In the genomic region with DNA sequence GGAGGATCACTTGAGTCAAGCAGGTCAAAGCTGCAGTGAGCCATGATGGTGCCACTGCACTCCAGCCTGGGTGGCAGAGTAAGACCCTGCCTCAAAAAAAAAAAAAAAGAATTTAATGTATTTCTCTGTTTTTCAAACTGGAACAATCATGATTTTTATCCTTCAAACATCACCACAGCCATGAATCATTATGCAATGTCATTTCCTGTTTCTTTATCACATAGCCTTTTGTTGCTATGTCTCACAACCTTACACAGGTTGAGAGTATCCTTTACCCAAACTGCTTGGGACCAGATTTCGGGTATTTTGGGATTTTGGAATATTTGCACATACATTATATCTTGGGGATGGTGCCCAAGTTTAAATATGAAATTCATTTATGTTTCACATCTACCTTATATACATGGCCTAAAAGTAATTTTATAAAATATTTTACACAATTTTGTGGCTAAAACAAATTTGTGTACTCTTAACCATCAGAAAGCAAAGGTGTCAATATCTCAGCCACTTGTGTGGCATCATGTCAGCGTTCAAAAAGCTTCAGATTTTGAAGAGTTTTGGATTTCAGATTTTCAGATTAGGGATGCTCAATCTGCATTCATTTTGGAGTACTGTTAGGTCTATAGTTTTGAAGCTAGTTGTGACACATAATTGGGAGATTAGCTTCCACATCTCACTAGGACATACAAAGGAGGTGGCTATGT, we compare ENCODE assay signal across 1 cellular context.
TF ChIP-seq lines count a peak whose summit lies in the region.

No MANE protein-coding gene starts in this region.

TF ChIP-seq in K562, 482 proteins besides CTCF, POLR2A, EP300 and RAD21 (continued from another document and continues in another):
- TF ChIP-seq, protein P1, sequence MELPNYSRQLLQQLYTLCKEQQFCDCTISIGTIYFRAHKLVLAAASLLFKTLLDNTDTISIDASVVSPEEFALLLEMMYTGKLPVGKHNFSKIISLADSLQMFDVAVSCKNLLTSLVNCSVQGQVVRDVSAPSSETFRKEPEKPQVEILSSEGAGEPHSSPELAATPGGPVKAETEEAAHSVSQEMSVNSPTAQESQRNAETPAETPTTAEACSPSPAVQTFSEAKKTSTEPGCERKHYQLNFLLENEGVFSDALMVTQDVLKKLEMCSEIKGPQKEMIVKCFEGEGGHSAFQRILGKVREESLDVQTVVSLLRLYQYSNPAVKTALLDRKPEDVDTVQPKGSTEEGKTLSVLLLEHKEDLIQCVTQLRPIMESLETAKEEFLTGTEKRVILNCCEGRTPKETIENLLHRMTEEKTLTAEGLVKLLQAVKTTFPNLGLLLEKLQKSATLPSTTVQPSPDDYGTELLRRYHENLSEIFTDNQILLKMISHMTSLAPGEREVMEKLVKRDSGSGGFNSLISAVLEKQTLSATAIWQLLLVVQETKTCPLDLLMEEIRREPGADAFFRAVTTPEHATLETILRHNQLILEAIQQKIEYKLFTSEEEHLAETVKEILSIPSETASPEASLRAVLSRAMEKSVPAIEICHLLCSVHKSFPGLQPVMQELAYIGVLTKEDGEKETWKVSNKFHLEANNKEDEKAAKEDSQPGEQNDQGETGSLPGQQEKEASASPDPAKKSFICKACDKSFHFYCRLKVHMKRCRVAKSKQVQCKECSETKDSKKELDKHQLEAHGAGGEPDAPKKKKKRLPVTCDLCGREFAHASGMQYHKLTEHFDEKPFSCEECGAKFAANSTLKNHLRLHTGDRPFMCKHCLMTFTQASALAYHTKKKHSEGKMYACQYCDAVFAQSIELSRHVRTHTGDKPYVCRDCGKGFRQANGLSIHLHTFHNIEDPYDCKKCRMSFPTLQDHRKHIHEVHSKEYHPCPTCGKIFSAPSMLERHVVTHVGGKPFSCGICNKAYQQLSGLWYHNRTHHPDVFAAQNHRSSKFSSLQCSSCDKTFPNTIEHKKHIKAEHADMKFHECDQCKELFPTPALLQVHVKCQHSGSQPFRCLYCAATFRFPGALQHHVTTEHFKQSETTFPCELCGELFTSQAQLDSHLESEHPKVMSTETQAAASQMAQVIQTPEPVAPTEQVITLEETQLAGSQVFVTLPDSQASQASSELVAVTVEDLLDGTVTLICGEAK (IDR thresholded peaks at IDR 0.05), result no peak
- TF ChIP-seq, protein P1 (CRISPR knock-in tag; IDR thresholded peaks at IDR 0.05), result no peak
- TF ChIP-seq, protein P2, sequence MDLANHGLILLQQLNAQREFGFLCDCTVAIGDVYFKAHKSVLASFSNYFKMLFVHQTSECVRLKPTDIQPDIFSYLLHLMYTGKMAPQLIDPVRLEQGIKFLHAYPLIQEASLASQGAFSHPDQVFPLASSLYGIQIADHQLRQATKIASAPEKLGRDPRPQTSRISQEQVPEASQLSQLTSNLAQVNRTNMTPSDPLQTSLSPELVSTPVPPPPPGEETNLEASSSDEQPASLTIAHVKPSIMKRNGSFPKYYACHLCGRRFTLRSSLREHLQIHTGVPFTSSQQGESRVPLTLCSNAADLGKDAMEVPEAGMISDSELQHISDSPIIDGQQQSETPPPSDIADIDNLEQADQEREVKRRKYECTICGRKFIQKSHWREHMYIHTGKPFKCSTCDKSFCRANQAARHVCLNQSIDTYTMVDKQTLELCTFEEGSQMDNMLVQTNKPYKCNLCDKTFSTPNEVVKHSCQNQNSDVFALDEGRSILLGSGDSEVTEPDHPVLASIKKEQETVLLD (IDR thresholded peaks at IDR 0.05), result no peak
- TF ChIP-seq PRDM10 (IDR thresholded peaks at IDR 0.05; ENCODE audit: partially characterized antibody) (no peak), FUS (optimal IDR thresholded peaks at IDR 0.05; ENCODE audit: low read depth, low read length) (no peak), TGIF2 (CRISPR knock-in tag; IDR thresholded peaks at IDR 0.05) (no peak), GATA2 (CRISPR knock-in tag; IDR thresholded peaks at IDR 0.05) (no peak), JUNB (CRISPR knock-in tag; conservative IDR thresholded peaks at IDR 0.05) (no peak), SFPQ (IDR thresholded peaks at IDR 0.05; ENCODE audit: low read depth, low read length) (no peak), TEAD4 (IDR thresholded peaks at IDR 0.05; ENCODE audit: low read length) (peak; percentile 29; the same call in 1 of the 2 replicates), TEAD4 (CRISPR knock-in tag; IDR thresholded peaks at IDR 0.05; ENCODE audit: borderline replicate concordance) (no peak), ZNF347 (CRISPR knock-in tag; IDR thresholded peaks at IDR 0.05; ENCODE audit: low read depth) (no peak), NUFIP1 (IDR thresholded peaks at IDR 0.05; ENCODE audit: partially characterized antibody) (no peak), NCOA4 (IDR thresholded peaks at IDR 0.05; ENCODE audit: partially characterized antibody) (no peak), NFE2 (IDR thresholded peaks at IDR 0.05; ENCODE audit: low read depth) (peak; percentile 83), NFYB (IDR thresholded peaks at IDR 0.05; ENCODE audit: extremely low read depth, insufficient read length) (no peak), KLF6 (CRISPR knock-in tag; IDR thresholded peaks at IDR 0.05; ENCODE audit: borderline replicate concordance) (no peak), NCOA6 (IDR thresholded peaks at IDR 0.05) (no peak), ELF1 (tag; IDR thresholded peaks at IDR 0.05) (no peak), HCFC1 (IDR thresholded peaks at IDR 0.05; ENCODE audit: low read depth, low read length) (no peak), TBP (optimal IDR thresholded peaks at IDR 0.05; ENCODE audit: low read depth, low read length) (no peak)
- TF ChIP-seq, protein P3, sequence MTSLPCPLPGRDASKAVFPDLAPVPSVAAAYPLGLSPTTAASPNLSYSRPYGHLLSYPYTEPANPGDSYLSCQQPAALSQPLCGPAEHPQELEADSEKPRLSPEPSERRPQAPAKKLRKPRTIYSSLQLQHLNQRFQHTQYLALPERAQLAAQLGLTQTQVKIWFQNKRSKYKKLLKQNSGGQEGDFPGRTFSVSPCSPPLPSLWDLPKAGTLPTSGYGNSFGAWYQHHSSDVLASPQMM (CRISPR knock-in tag; IDR thresholded peaks at IDR 0.05), result no peak
- TF ChIP-seq, protein P4, sequence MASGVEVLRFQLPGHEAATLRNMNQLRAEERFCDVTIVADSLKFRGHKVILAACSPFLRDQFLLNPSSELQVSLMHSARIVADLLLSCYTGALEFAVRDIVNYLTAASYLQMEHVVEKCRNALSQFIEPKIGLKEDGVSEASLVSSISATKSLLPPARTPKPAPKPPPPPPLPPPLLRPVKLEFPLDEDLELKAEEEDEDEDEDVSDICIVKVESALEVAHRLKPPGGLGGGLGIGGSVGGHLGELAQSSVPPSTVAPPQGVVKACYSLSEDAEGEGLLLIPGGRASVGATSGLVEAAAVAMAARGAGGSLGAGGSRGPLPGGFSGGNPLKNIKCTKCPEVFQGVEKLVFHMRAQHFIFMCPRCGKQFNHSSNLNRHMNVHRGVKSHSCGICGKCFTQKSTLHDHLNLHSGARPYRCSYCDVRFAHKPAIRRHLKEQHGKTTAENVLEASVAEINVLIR (CRISPR knock-in tag; IDR thresholded peaks at IDR 0.05), result no peak
- TF ChIP-seq, protein P5, sequence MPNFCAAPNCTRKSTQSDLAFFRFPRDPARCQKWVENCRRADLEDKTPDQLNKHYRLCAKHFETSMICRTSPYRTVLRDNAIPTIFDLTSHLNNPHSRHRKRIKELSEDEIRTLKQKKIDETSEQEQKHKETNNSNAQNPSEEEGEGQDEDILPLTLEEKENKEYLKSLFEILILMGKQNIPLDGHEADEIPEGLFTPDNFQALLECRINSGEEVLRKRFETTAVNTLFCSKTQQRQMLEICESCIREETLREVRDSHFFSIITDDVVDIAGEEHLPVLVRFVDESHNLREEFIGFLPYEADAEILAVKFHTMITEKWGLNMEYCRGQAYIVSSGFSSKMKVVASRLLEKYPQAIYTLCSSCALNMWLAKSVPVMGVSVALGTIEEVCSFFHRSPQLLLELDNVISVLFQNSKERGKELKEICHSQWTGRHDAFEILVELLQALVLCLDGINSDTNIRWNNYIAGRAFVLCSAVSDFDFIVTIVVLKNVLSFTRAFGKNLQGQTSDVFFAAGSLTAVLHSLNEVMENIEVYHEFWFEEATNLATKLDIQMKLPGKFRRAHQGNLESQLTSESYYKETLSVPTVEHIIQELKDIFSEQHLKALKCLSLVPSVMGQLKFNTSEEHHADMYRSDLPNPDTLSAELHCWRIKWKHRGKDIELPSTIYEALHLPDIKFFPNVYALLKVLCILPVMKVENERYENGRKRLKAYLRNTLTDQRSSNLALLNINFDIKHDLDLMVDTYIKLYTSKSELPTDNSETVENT (CRISPR knock-in tag; IDR thresholded peaks at IDR 0.05), result no peak
- TF ChIP-seq, protein P6, sequence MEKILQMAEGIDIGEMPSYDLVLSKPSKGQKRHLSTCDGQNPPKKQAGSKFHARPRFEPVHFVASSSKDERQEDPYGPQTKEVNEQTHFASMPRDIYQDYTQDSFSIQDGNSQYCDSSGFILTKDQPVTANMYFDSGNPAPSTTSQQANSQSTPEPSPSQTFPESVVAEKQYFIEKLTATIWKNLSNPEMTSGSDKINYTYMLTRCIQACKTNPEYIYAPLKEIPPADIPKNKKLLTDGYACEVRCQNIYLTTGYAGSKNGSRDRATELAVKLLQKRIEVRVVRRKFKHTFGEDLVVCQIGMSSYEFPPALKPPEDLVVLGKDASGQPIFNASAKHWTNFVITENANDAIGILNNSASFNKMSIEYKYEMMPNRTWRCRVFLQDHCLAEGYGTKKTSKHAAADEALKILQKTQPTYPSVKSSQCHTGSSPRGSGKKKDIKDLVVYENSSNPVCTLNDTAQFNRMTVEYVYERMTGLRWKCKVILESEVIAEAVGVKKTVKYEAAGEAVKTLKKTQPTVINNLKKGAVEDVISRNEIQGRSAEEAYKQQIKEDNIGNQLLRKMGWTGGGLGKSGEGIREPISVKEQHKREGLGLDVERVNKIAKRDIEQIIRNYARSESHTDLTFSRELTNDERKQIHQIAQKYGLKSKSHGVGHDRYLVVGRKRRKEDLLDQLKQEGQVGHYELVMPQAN (IDR thresholded peaks at IDR 0.05; ENCODE audit: borderline replicate concordance), result no peak
